In genomic region chr12:89461190-89461589, GRCh38 we compare ENCODE assay signal across 10 cellular contexts.
DNase-seq lines count a peak whose midpoint lies in the region; ATAC-seq, FAIRE-seq and TF ChIP-seq lines count a peak whose summit lies in the region.
"Had no signal": no experiment of that assay in that cellular context is flagged by ENCODE, and none has a peak within 500 bp of the region (broad histone marks: within the 10 kb centered on the region; RNA-seq: fewer than 3 reads in every experiment).

No MANE protein-coding gene starts in this region.

- H3K27ac ChIP-seq in K562 (ENCODE audit: extremely low read depth, low read depth, low read length) (no peak overlapping the region), left lung (peak overlapping the region; percentile 56 to 75), transverse colon (peak overlapping the region; percentile 29 to 54 (median 46))

- peak; percentile 26 for FAIRE-seq in K562 (lab: Jason Lieb, UNC)

- peaks cover 65% of the 10 kb centered on the region for H3K4me1 Mint-ChIP-seq in activated CD8-positive, alpha-beta T cell treated with anti-CD3 and anti-CD28 coated beads, Interleukin-2, amount 10 ng/mL, durations not matched to agents 7 days and 5 days (ENCODE audit: low read depth)
- H3K4me1 Mint-ChIP-seq in activated CD8-positive, alpha-beta T cell treated with anti-CD3 and anti-CD28 coated beads for 36 hours (ENCODE audit: low read depth), result peaks cover 27% of the 10 kb centered on the region

- in situ Hi-C loops in K562 (cut with MboI), result loop anchor here (25.0 kb wide), 1 partner anchor 1476 kb away; no protein-coding TSS in a partner anchor
- in situ Hi-C loops in transverse colon (cut with MboI; ENCODE audit: low pct_ligation_motif_present in 1 of 4, low pct_unique_long_range_greater_than_20kb in 1 of 4, low sequenced_read_pairs in 3 of 4), result loop anchor here in 3 of 4 donors (10.0 to 25.0 kb wide), 5 partner anchors 64 to 449 kb away; partner anchors contain the start of genes GALNT4 (in 1 of the 3) and POC1B (in 1 of the 3)

- TF ChIP-seq EP300 in K562 (IDR thresholded peaks at IDR 0.05; ENCODE audit: low read length) (no peak), transverse colon (IDR thresholded peaks at IDR 0.05; ENCODE audit: low read depth) (no peak)

- H4K20me1 ChIP-seq in K562 (replicated peaks; ENCODE audit: control insufficient read depth, insufficient read depth, low read length), result no peaks in the 10 kb centered on the region

- H3K9ac ChIP-seq in K562 (ENCODE audit: insufficient read depth in 1 of 2, low read depth in 2 of 2, low read length in 2 of 2), result no peak overlapping the region

- H3K36me3 Mint-ChIP-seq in activated CD8-positive, alpha-beta T cell treated with anti-CD3 and anti-CD28 coated beads, Interleukin-2, amount 10 ng/mL, durations not matched to agents 7 days and 5 days (ENCODE audit: low read depth), result peaks cover 59% of the 10 kb centered on the region
- H3K36me3 Mint-ChIP-seq in activated CD8-positive, alpha-beta T cell treated with anti-CD3 and anti-CD28 coated beads for 36 hours (ENCODE audit: low read depth), result peaks cover 11% of the 10 kb centered on the region

- no peak for TF ChIP-seq POLR2A in K562 (conservative IDR thresholded peaks at IDR 0.05)
- no peak for TF ChIP-seq POLR2A in transverse colon (IDR thresholded peaks at IDR 0.05)

- POLR2A ChIA-PET in activated CD8-positive, alpha-beta T cell treated with anti-CD3 and anti-CD28 coated beads, Interleukin-2, amount 10 ng/mL, durations not matched to agents 7 days and 5 days (lab: Charles Lee), result interaction anchor here (2.4 kb wide), 1 partner anchor 108 kb away, joined by 23 read pairs; the partner anchor contains the start of gene DUSP6
- POLR2A ChIA-PET in activated CD8-positive, alpha-beta T cell treated with anti-CD3 and anti-CD28 coated beads for 36 hours (lab: Charles Lee), result interaction anchor here (1.0 to 1.2 kb wide), 2 partner anchors 13 to 35 kb away, joined by 3 to 4 read pairs; no protein-coding TSS in a partner anchor
- POLR2A ChIA-PET in K562 (lab: Yijun Ruan, JAX), result no interaction called here

- ATAC-seq in activated CD8-positive, alpha-beta T cell treated with anti-CD3 and anti-CD28 coated beads, Interleukin-2, amount 10 ng/mL, durations not matched to agents 7 days and 5 days, result peak; percentile 21
- no peak for ATAC-seq in activated CD8-positive, alpha-beta T cell treated with anti-CD3 and anti-CD28 coated beads for 36 hours
- ATAC-seq in K562, result peak; percentile 63
- ATAC-seq in left lung, result peak; percentile 47
- ATAC-seq in HG02970 (IDR thresholded peaks at IDR 0.05; ENCODE audit: low FRiP score, unreplicated experiment), result no peak

- H3K9me3 ChIP-seq in K562 (replicated peaks; ENCODE audit: control insufficient read depth, insufficient read depth, low read depth, low read length) (no peaks in the 10 kb centered on the region), left lung (no peaks in the 10 kb centered on the region), transverse colon (no peaks in the 10 kb centered on the region)

- no peaks in the 10 kb centered on the region for H3K79me2 ChIP-seq in K562 (ENCODE audit: control insufficient read depth, insufficient read depth, low read length)

- CTCF ChIA-PET in activated CD8-positive, alpha-beta T cell treated with anti-CD3 and anti-CD28 coated beads, Interleukin-2, amount 10 ng/mL, durations not matched to agents 7 days and 5 days (lab: Charles Lee), result interaction anchor here (0.7 to 6.7 kb wide), 30 partner anchors 10 to 1314 kb away, joined by 3 to 167 read pairs (median 8); partner anchors contain the start of genes DUSP6 and GALNT4
- CTCF ChIA-PET in activated CD8-positive, alpha-beta T cell treated with anti-CD3 and anti-CD28 coated beads for 36 hours (lab: Charles Lee), result interaction anchor here (0.7 to 5.3 kb wide), 22 partner anchors 9 to 442 kb away, joined by 3 to 78 read pairs (median 4); partner anchors contain the start of genes DUSP6 and GALNT4
- CTCF ChIA-PET in K562 (lab: Yijun Ruan, JAX; ENCODE audit: low intra/inter-chr PET ratio), result interaction anchor here (2.7 to 4.8 kb wide), 2 partner anchors 410 to 443 kb away, joined by 12 to 48 read pairs; no protein-coding TSS in a partner anchor

- H3K4me1 ChIP-seq in K562 (replicated peaks in 1 of 2; ENCODE audit: control insufficient read depth in 2 of 2, insufficient read depth in 2 of 2, low read length in 2 of 2) (no peaks in the 10 kb centered on the region), left lung (peaks cover 0 to 13% of the 10 kb centered on the region in 2 donors), transverse colon (peaks cover 3 to 27% (median 7%) of the 10 kb centered on the region in 4 donors)

- intact Hi-C loops in activated CD8-positive, alpha-beta T cell treated with anti-CD3 and anti-CD28 coated beads for 36 hours (cut with micrococcal nuclease), result loop anchor here (1.0 to 10.0 kb wide), 4 partner anchors 109 to 410 kb away; partner anchors contain the start of gene DUSP6
- intact Hi-C loops in K562 (cut with micrococcal nuclease), result loop anchor here (1.0 to 5.0 kb wide), 3 partner anchors 69 to 442 kb away; no protein-coding TSS in a partner anchor
- intact Hi-C loops in left lung (cut with DNase I), result loop anchor here in 1 of 2 donors (5.0 kb wide), 1 partner anchor 409 kb away; no protein-coding TSS in a partner anchor
- intact Hi-C loops in transverse colon (cut with DNase I; ENCODE audit: low total_unique reads), result loop anchor here (2.0 to 5.0 kb wide), 3 partner anchors 109 to 434 kb away; partner anchors contain the start of gene DUSP6

- no peak for DNase-seq in activated CD8-positive, alpha-beta T cell treated with anti-CD3 and anti-CD28 coated beads, Interleukin-2, amount 10 ng/mL, durations not matched to agents 7 days and 5 days
- no peak for DNase-seq in activated CD8-positive, alpha-beta T cell treated with anti-CD3 and anti-CD28 coated beads for 36 hours
- DNase-seq in K562 (ENCODE audit: extremely low read depth in 1 of 4, low spot score in 3 of 4) (no peak), left lung (no peak), transverse colon (no peak), NCI-H510A (lab: John Stamatoyannopoulos, UW) (no peak)
- DNase-seq in NK-92 treated with Interleukin-12 subunit alpha and Interleukin-12 subunit beta, amount 100 ng/mL, for 24 hours (lab: John Stamatoyannopoulos, UW), result no peak
- DNase-seq: activated effector memory CD4-positive, alpha-beta T cell treated with Interleukin-2 at 50 U/mL for 16 hours had no signal

- no peaks in the 10 kb centered on the region for H3K27me3 Mint-ChIP-seq in activated CD8-positive, alpha-beta T cell treated with anti-CD3 and anti-CD28 coated beads, Interleukin-2, amount 10 ng/mL, durations not matched to agents 7 days and 5 days (ENCODE audit: low read depth)
- H3K27me3 Mint-ChIP-seq in activated CD8-positive, alpha-beta T cell treated with anti-CD3 and anti-CD28 coated beads for 36 hours, result no peaks in the 10 kb centered on the region
- H3K27me3 Mint-ChIP-seq: naive thymus-derived CD8-positive, alpha-beta T cell had no signal

- no peak for TF ChIP-seq RAD21 in K562 (CRISPR knock-in tag; conservative IDR thresholded peaks at IDR 0.05 in 1 of 2, IDR thresholded peaks at IDR 0.05 in 1 of 2)

- no peaks in the 10 kb centered on the region for H3K27me3 ChIP-seq in K562 (ENCODE audit: control insufficient read depth in 2 of 2, insufficient read depth in 2 of 2, low read length in 2 of 2)
- no peaks in the 10 kb centered on the region for H3K27me3 ChIP-seq in left lung
- no peaks in the 10 kb centered on the region for H3K27me3 ChIP-seq in transverse colon

- no peaks in the 10 kb centered on the region for H3K9me1 ChIP-seq in K562 (ENCODE audit: control insufficient read depth, insufficient read depth, low read length)

- WGBS in K562 (ENCODE audit: insufficient coverage, low coverage, missing lambda C conversion rate), result 54% methylated on average over 4 of the region's 4 CpGs
- 61 to 70% methylated on average over 4 of the region's 4 CpGs for WGBS in transverse colon (ENCODE audit: low coverage in 1 of 2), 2 donors

- H3K9me3 Mint-ChIP-seq in activated CD8-positive, alpha-beta T cell treated with anti-CD3 and anti-CD28 coated beads, Interleukin-2, amount 10 ng/mL, durations not matched to agents 7 days and 5 days (ENCODE audit: insufficient read depth), result no peaks in the 10 kb centered on the region
- no peaks in the 10 kb centered on the region for H3K9me3 Mint-ChIP-seq in activated CD8-positive, alpha-beta T cell treated with anti-CD3 and anti-CD28 coated beads for 36 hours
- H3K9me3 Mint-ChIP-seq: naive thymus-derived CD8-positive, alpha-beta T cell had no signal

- no peak overlapping the region for H2AFZ ChIP-seq in K562 (ENCODE audit: low read depth, low read length)

- H3K4me3 Mint-ChIP-seq in activated CD8-positive, alpha-beta T cell treated with anti-CD3 and anti-CD28 coated beads, Interleukin-2, amount 10 ng/mL, durations not matched to agents 7 days and 5 days, result no peak overlapping the region
- no peak overlapping the region for H3K4me3 Mint-ChIP-seq in activated CD8-positive, alpha-beta T cell treated with anti-CD3 and anti-CD28 coated beads for 36 hours

- TF ChIP-seq CTCF in activated CD8-positive, alpha-beta T cell treated with anti-CD3 and anti-CD28 coated beads for 36 hours (IDR thresholded peaks at IDR 0.05), result no peak
- TF ChIP-seq CTCF in K562 (IDR thresholded peaks at IDR 0.05 in 2 of 3, conservative IDR thresholded peaks at IDR 0.05 in 1 of 3; ENCODE audit: insufficient read depth in 2 of 3, low read depth in 1 of 3, low read length in 3 of 3) (no peak), left lung (IDR thresholded peaks at IDR 0.05) (no peak), transverse colon (IDR thresholded peaks at IDR 0.05) (no peak)

- no peak overlapping the region for H3K4me3 ChIP-seq in K562
- H3K4me3 ChIP-seq in left lung, result no peak overlapping the region
- H3K4me3 ChIP-seq in transverse colon, result no peak overlapping the region

- H3K27ac Mint-ChIP-seq in activated CD8-positive, alpha-beta T cell treated with anti-CD3 and anti-CD28 coated beads, Interleukin-2, amount 10 ng/mL, durations not matched to agents 7 days and 5 days, result peak overlapping the region; percentile 28
- H3K27ac Mint-ChIP-seq in activated CD8-positive, alpha-beta T cell treated with anti-CD3 and anti-CD28 coated beads for 36 hours, result no peak overlapping the region

- H3K36me3 ChIP-seq in K562 (ENCODE audit: control insufficient read depth, insufficient read depth, low read length) (no peaks in the 10 kb centered on the region), left lung (no peaks in the 10 kb centered on the region), transverse colon (no peaks in the 10 kb centered on the region)

- BruUV-seq in K562 (replicated peaks; lab: Mats Ljungman, UMichigan), result no TSS peak

- no peak overlapping the region for H3K4me2 ChIP-seq in K562 (ENCODE audit: insufficient read depth, low read length)

TF ChIP-seq in K562, 482 proteins besides CTCF, POLR2A, EP300 and RAD21 (continues in another document):
- TF ChIP-seq ZNF778 (CRISPR knock-in tag; IDR thresholded peaks at IDR 0.05), result no peak
- no peak for TF ChIP-seq PHF8 (IDR thresholded peaks at IDR 0.05; ENCODE audit: borderline replicate concordance, low read length)
- no peak for TF ChIP-seq KDM2B (CRISPR knock-in tag; IDR thresholded peaks at IDR 0.05)
- TF ChIP-seq TCF3 (CRISPR knock-in tag; IDR thresholded peaks at IDR 0.05), result no peak
- no peak for TF ChIP-seq ZNF696 (CRISPR knock-in tag; conservative IDR thresholded peaks at IDR 0.05)
- TF ChIP-seq CHD4 (IDR thresholded peaks at IDR 0.05; ENCODE audit: insufficient read depth, insufficient replicate concordance, low read depth, low read length, poor library complexity, severe bottlenecking), result no peak

Comparison
In these comparisons a context has a peak if more than half of its experiments do, and no peak if none do; other contexts are left out.
1. ATAC-seq: peak in activated CD8-positive, alpha-beta T cell treated with anti-CD3 and anti-CD28 coated beads, Interleukin-2, amount 10 ng/mL, durations not matched to agents 7 days and 5 days (single experiment), K562 (single experiment) and left lung (single experiment); none in activated CD8-positive, alpha-beta T cell treated with anti-CD3 and anti-CD28 coated beads for 36 hours (single experiment) and HG02970 (single experiment).